In the genomic region with DNA sequence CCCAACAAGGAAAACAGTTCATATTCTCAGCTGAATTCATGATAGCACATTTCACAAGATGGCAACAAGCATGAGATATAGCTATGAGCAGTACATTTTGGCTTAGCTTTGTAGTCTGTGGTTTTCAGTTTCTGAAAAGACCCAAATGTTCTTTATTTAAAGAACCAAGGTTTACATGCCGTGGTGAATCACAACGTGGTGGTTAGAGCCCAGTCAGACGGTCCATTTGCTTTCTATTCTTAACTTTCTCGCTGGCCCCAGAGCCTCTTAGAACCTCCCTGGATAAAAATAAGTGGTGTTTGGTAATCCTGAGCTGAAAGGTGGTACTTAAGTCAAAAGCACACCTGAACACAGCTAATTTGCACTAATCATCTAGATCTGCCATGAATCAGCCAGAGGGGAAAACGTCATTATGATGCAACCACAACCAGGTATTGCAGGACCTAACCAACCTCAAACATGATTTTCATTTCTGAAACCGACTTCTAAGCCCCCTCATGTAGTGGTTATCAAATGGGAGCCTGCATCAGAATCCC, we compare ENCODE assay signal across 9 cellular contexts. TPM values are rescaled to one million over a fixed set of nuclear protein-coding genes. Genes with fewer than 3 reads are reported as not detected.
A peak's percentile ranks its signal among the peaks of the same experiment; 100 is the strongest.
DNase-seq lines count a peak whose midpoint lies in the region; ATAC-seq and TF ChIP-seq lines count a peak whose summit lies in the region.
"Had no signal": no experiment of that assay in that cellular context is flagged by ENCODE, and none has a peak within 500 bp of the region (broad histone marks: within the 10 kb centered on the region; RNA-seq: fewer than 3 reads in every experiment).

No MANE protein-coding gene starts in this region.

- peaks cover 0 to 3% of the 10 kb centered on the region in 2 experiments; a peak in 2 of 4 replicates for H3K4me1 Mint-ChIP-seq in H9

- no peaks in the 10 kb centered on the region for H3K27me3 ChIP-seq in H9 (ENCODE audit: insufficient read depth, low read length)

- no peak overlapping the region for H2BK5ac ChIP-seq in H9 (ENCODE audit: insufficient read length, low read length)

- H3K27ac ChIP-seq in H9 (ENCODE audit: insufficient read length, low read depth, low read length): no peak overlapping the region
- H3K27ac ChIP-seq: lower lobe of right lung had no signal

- TF ChIP-seq CTCF in GM13977 (IDR thresholded peaks at IDR 0.05; ENCODE audit: extremely low read depth, insufficient read depth, missing control alignments) (no peak), H9 (conservative IDR thresholded peaks at IDR 0.05) (no peak)

- no peak overlapping the region for H3K4ac ChIP-seq in H9 (ENCODE audit: low read depth, low read length)

- no peaks in the 10 kb centered on the region for H3K9me3 ChIP-seq in H9 (ENCODE audit: control insufficient read depth, low read depth, low read length)

- H3K23me2 ChIP-seq in H9 (ENCODE audit: insufficient read length, low read depth, low read length, poor library complexity, severe bottlenecking): no peaks in the 10 kb centered on the region

- no peak overlapping the region for H3K56ac ChIP-seq in H9 (ENCODE audit: insufficient read length, low read depth, low read length)

- no peaks in the 10 kb centered on the region for H3K79me2 ChIP-seq in H9 (ENCODE audit: insufficient read depth, low read length)

- no peak overlapping the region for H3K9ac ChIP-seq in H9 (ENCODE audit: extremely low read depth, insufficient read length, low read length)

- peak overlapping the region in 1 of 3 experiments; percentile 69; a peak in 2 of 7 replicates for H3K27ac Mint-ChIP-seq in H9

- no peaks in the 10 kb centered on the region; the same call in 1 of the 2 replicates for H3K27me3 Mint-ChIP-seq in H9 (ENCODE audit: low read depth)

- no peak overlapping the region for H2AK5ac ChIP-seq in H9 (ENCODE audit: insufficient read length, low read length)

- H3K9me3 Mint-ChIP-seq in H9: peaks cover 0 to 5% of the 10 kb centered on the region in 2 experiments; a peak in 2 of 5 replicates

- in situ Hi-C loops in GM13977 (cut with MboI; ENCODE audit: low pct_unique_long_range_greater_than_20kb, low sequenced_read_pairs, unreplicated experiment): no loop called here

- no peak overlapping the region for H2BK15ac ChIP-seq in H9 (ENCODE audit: low read depth, low read length)

- H3K4me3 Mint-ChIP-seq in H9: no peak overlapping the region

- H4K5ac ChIP-seq in H9 (ENCODE audit: insufficient read length, low read depth, low read length): no peak overlapping the region

- no peak overlapping the region for H3T11ph ChIP-seq in H9 (ENCODE audit: low read length)

- H4K20me1 ChIP-seq in H9 (ENCODE audit: control insufficient read depth, insufficient read depth, insufficient read length): no peaks in the 10 kb centered on the region

- no peaks in the 10 kb centered on the region for H3K79me1 ChIP-seq in H9 (ENCODE audit: insufficient read depth, low read depth, low read length, poor library complexity, severe bottlenecking)

- H2BK12ac ChIP-seq in H9 (ENCODE audit: insufficient read length, low read depth, low read length): no peak overlapping the region

- H3K23ac ChIP-seq in H9 (ENCODE audit: insufficient read length, low read depth, low read length): no peak overlapping the region

- peak; percentile 50 for DNase-seq in GM13977 (ENCODE audit: low spot score)
- DNase-seq in SW480 (ENCODE audit: low spot score): peak; percentile 76
- DNase-seq in glomerular visceral epithelial cell (ENCODE audit: extremely low spot score): peak; percentile 53
- DNase-seq in SIG-M5 treated with dmso at 0.1 percent for 504 hours (lab: John Stamatoyannopoulos, UW; ENCODE audit: unreplicated experiment): no peak
- no peak for DNase-seq in H9
- no peak for DNase-seq in NCI-H2227 (lab: John Stamatoyannopoulos, UW; ENCODE audit: unreplicated experiment)
- DNase-seq: lower lobe of right lung had no signal

- no peaks in the 10 kb centered on the region for H3K4me1 ChIP-seq in H9 (ENCODE audit: insufficient read depth, low read length)

- H3K14ac ChIP-seq in H9 (ENCODE audit: insufficient read depth, low read length): no peak overlapping the region

- WGBS in H9 (ENCODE audit: extremely low coverage, insufficient read length, low lambda C conversion rate): no CpG with 5 or more reads among the region's 6 CpGs

- peak; percentile 70 for ATAC-seq in HG02798 (IDR thresholded peaks at IDR 0.05; ENCODE audit: poor library complexity, unreplicated experiment)
- no peak for ATAC-seq in HG03280 (IDR thresholded peaks at IDR 0.05; ENCODE audit: unreplicated experiment)

- H3K36me3 Mint-ChIP-seq in H9 (ENCODE audit: insufficient read depth in 1 of 3, low read depth in 3 of 3): peaks cover 0 to 2% (median 0%) of the 10 kb centered on the region in 3 experiments; a peak in 2 of 7 replicates

- no peak overlapping the region for H2AFZ ChIP-seq in H9 (ENCODE audit: low read length)

- no peak overlapping the region for H3K4me2 ChIP-seq in H9 (ENCODE audit: insufficient read depth, insufficient read length, low read length)

- H2BK20ac ChIP-seq in H9 (ENCODE audit: low read depth, low read length, poor library complexity, severe bottlenecking): no peak overlapping the region

- no peak overlapping the region for H4K8ac ChIP-seq in H9 (replicated peaks; ENCODE audit: insufficient read length, low read depth, low read length)

- H2BK120ac ChIP-seq in H9 (ENCODE audit: low read depth, low read length, poor library complexity, severe bottlenecking): no peak overlapping the region

- no peak overlapping the region for H3K18ac ChIP-seq in H9 (ENCODE audit: insufficient read length, low read depth, low read length)

- no peak overlapping the region for H4K91ac ChIP-seq in H9 (ENCODE audit: insufficient read length, low read depth, low read length)

RNA-seq across cellular contexts. Expression of a gene that starts 18.6 kb away (rescaled TPM):
- 80.1 and 85.2 TPM in 2 replicates for total RNA-seq in H9 (2021)

Comparison
In these comparisons a context has a peak if more than half of its experiments do, and no peak if none do; other contexts are left out.
1. DNase-seq: peak in GM13977 (single experiment), SW480 (single experiment) and glomerular visceral epithelial cell (single experiment); none in SIG-M5 treated with dmso at 0.1 percent for 504 hours (single experiment), H9 (single experiment) and NCI-H2227 (single experiment).